Comparison of ENCODE assay signal across 8 cellular contexts in genomic region chr1:221439734-221440436, GRCh38.
DNase-seq lines count a peak whose midpoint lies in the region; ATAC-seq and TF ChIP-seq lines count a peak whose summit lies in the region.

No MANE protein-coding gene starts in this region.

- in situ Hi-C loops in G401 (cut with HindIII; ENCODE audit: low sequenced_read_pairs): no loop called here

- peak overlapping the region in 1 of 3 donors; percentile 18 for H3K27ac ChIP-seq in right lobe of liver
- peak overlapping the region; percentile 26 to 59 for H3K27ac ChIP-seq in tibial artery

- ATAC-seq in activated naive CD4-positive, alpha-beta T cell treated with anti-CD3 and anti-CD28 coated beads, Interleukin-2, amount 50 U/mL, for 72 hours: peak; percentile 77 to 80
- ATAC-seq in right lobe of liver: peak; percentile 33 to 83 (median 55)

- H3K4me3 ChIP-seq in right lobe of liver (no peak overlapping the region), tibial artery (no peak overlapping the region)

- no peaks in the 10 kb centered on the region for H3K36me3 ChIP-seq in right lobe of liver
- H3K36me3 ChIP-seq in tibial artery: no peaks in the 10 kb centered on the region

- peak overlapping the region; percentile 76 to 95 for H3K27ac Mint-ChIP-seq in activated naive CD4-positive, alpha-beta T cell treated with anti-CD3 and anti-CD28 coated beads, Interleukin-2, amount 50 U/mL, for 72 hours

- H3K27me3 ChIP-seq in right lobe of liver (no peaks in the 10 kb centered on the region), tibial artery (no peaks in the 10 kb centered on the region)

- no peaks in the 10 kb centered on the region for H3K36me3 Mint-ChIP-seq in activated naive CD4-positive, alpha-beta T cell treated with anti-CD3 and anti-CD28 coated beads, Interleukin-2, amount 50 U/mL, for 72 hours

- H3K9me3 ChIP-seq in right lobe of liver (no peaks in the 10 kb centered on the region), tibial artery (no peaks in the 10 kb centered on the region)

- intact Hi-C loops in right lobe of liver (cut with DNase I) (loop anchor here in 1 of 2 donors (10.0 kb wide), 1 partner anchor 175 kb away; no protein-coding TSS in a partner anchor), tibial artery (cut with DNase I; ENCODE audit: low total_unique reads) (loop anchor here (5.0 kb wide), 1 partner anchor 178 kb away; no protein-coding TSS in a partner anchor)

- no peaks in the 10 kb centered on the region for H3K9me3 Mint-ChIP-seq in activated naive CD4-positive, alpha-beta T cell treated with anti-CD3 and anti-CD28 coated beads, Interleukin-2, amount 50 U/mL, for 72 hours

- TF ChIP-seq CTCF in right lobe of liver (IDR thresholded peaks at IDR 0.05) (no peak), tibial artery (IDR thresholded peaks at IDR 0.05) (no peak)

- peak; percentile 70 for DNase-seq in AG20443 (ENCODE audit: low spot score)
- peak; percentile 93 for DNase-seq in HS-27A (ENCODE audit: low read depth)
- peak in 1 of 2 donors; percentile 37 for DNase-seq in activated naive CD4-positive, alpha-beta T cell treated with anti-CD3 and anti-CD28 coated beads, Interleukin-2, amount 50 U/mL, for 72 hours (ENCODE audit: low spot score in 2 of 2)
- no peak for DNase-seq in right lobe of liver
- no peak for DNase-seq in tibial artery
- no peak for DNase-seq in G401 (ENCODE audit: low spot score)
- DNase-seq in SKM-1 (lab: John Stamatoyannopoulos, UW; ENCODE audit: unreplicated experiment): no peak
- DNase-seq in cerebellar cortex (ENCODE audit: low spot score): no peak

- H3K4me1 ChIP-seq in right lobe of liver (no peaks in the 10 kb centered on the region), tibial artery (peaks cover 0 to 24% (median 13%) of the 10 kb centered on the region in 4 donors)

- TF ChIP-seq POLR2A in right lobe of liver (IDR thresholded peaks at IDR 0.05): no peak

- WGBS in right lobe of liver (ENCODE audit: insufficient coverage, low coverage, low lambda C conversion rate, missing lambda C conversion rate): 42% methylated on average over 4 of the region's 4 CpGs

Comparison
In these comparisons a context has a peak if more than half of its experiments do, and no peak if none do; other contexts are left out.
1. DNase-seq: peak in AG20443 (single experiment) and HS-27A (single experiment); none in right lobe of liver (0 of 3), tibial artery (0 of 2), G401 (single experiment), SKM-1 (single experiment) and cerebellar cortex (single experiment).